8 cellular contexts compared by ENCODE assay signal in the genomic region with DNA sequence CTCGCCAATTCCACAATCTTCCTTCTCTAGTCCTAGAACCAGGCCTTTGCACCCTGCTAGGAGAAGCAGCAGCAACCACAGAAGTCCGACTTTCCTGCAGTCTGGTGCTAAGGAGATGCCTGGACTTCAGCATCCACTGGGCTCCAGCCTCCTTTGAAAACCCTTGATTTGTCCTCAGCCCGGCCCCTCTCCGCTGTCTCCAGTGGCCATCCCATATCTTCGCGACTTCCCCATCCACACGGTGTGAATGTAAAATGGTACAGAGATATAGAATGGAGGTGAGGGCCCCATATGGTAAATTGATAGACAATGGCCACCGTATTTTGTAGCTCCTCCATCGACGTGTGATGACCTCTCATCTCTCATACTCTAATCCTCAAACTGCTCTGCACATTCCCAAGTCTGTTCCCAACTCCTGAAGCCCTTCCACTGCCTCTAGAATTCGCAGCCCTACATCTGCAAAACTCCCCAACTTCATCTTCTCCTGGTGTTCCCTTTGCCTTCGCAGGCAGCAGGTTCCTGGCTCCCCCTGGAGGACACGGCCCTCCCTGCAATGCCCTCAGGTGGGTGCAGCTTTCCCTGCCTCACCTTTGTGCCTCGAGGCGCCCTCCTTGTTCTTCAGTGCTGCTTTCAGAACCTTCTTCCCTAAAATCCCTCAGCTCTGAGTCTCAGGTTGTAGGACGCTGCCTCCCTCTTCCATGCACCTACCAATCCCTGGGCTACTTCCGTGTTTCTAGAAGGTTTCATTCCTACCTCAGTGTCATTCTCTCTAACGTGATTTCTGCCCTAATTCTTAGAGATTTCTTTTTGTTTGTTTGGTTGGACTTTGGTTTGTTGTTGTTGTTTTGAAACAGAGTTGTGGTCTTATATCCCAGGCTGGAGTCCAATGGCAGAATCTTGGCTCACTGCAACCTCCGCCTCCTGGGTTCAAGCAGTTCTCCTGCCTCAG. TPM values are rescaled to one million over a fixed set of nuclear protein-coding genes. Genes with fewer than 3 reads are reported as not detected.
DNase-seq lines count a peak whose midpoint lies in the region; TF ChIP-seq lines count a peak whose summit lies in the region.

No MANE protein-coding gene starts in this region.

- H3K27ac Mint-ChIP-seq in osteocyte (ENCODE audit: unreplicated experiment) = no peak overlapping the region

- H3K4me1 Mint-ChIP-seq in osteocyte (ENCODE audit: unreplicated experiment) = peaks cover 7% of the 10 kb centered on the region

- intact Hi-C loops in esophagus muscularis mucosa (cut with DNase I) = loop anchor here (5.0 to 10.0 kb wide), 2 partner anchors 59 to 187 kb away; partner anchors contain the start of gene AQP5
- intact Hi-C loops in transverse colon (cut with DNase I; ENCODE audit: low total_unique reads) = no loop called here

- peaks cover 15% of the 10 kb centered on the region for H3K27me3 Mint-ChIP-seq in osteocyte (ENCODE audit: unreplicated experiment)

- DNase-seq in NCI-H82 (lab: John Stamatoyannopoulos, UW) (peak; percentile 71), NCI-H82 treated with DMSO at 0.1 percent for 48 hours (lab: John Stamatoyannopoulos, UW; ENCODE audit: unreplicated experiment) (no peak), NCI-H69 (lab: John Stamatoyannopoulos, UW) (peak; percentile 69), activated T-cell treated with anti-CD3 and anti-CD28 coated beads for 24 hours (ENCODE audit: low read depth) (peak; percentile 62), esophagus muscularis mucosa (ENCODE audit: extremely low spot score) (no peak), osteocyte (ENCODE audit: extremely low spot score, unreplicated experiment) (no peak), transverse colon (peak; percentile 75), hippocampal formation (lab: John Stamatoyannopoulos, UW) (no peak)

- peaks cover 0 to 7% (median 0%) of the 10 kb centered on the region in 4 donors for H3K27me3 ChIP-seq in esophagus muscularis mucosa
- no peaks in the 10 kb centered on the region for H3K27me3 ChIP-seq in transverse colon

- TF ChIP-seq EP300 in esophagus muscularis mucosa (IDR thresholded peaks at IDR 0.05) (no peak), transverse colon (IDR thresholded peaks at IDR 0.05; ENCODE audit: low read depth) (no peak)

- H3K9me3 ChIP-seq in esophagus muscularis mucosa (no peaks in the 10 kb centered on the region), transverse colon (no peaks in the 10 kb centered on the region)

- no peak overlapping the region for H3K27ac ChIP-seq in esophagus muscularis mucosa (replicated peaks in 1 of 4)
- no peak overlapping the region for H3K27ac ChIP-seq in transverse colon

- 52% methylated on average over 19 of the region's 19 CpGs for WGBS in esophagus muscularis mucosa
- 52 to 76% methylated on average over 3 to 19 of the region's 19 CpGs for WGBS in transverse colon (ENCODE audit: low coverage in 1 of 2), 2 donors

- no peak overlapping the region for H3K4me3 Mint-ChIP-seq in osteocyte (ENCODE audit: unreplicated experiment)

- no peak for TF ChIP-seq POLR2A in esophagus muscularis mucosa (IDR thresholded peaks at IDR 0.05; ENCODE audit: low read depth)
- no peak for TF ChIP-seq POLR2A in transverse colon (IDR thresholded peaks at IDR 0.05)

- no peaks in the 10 kb centered on the region for H3K36me3 Mint-ChIP-seq in osteocyte (ENCODE audit: unreplicated experiment)

- no peak overlapping the region for H3K4me3 ChIP-seq in esophagus muscularis mucosa
- H3K4me3 ChIP-seq in transverse colon = no peak overlapping the region

- in situ Hi-C loops in transverse colon (cut with MboI; ENCODE audit: low pct_ligation_motif_present in 1 of 4, low pct_unique_long_range_greater_than_20kb in 1 of 4, low sequenced_read_pairs in 3 of 4) = loop anchor here in 2 of 4 donors (5.0 to 10.0 kb wide), 2 partner anchors 54 to 57 kb away; no protein-coding TSS in a partner anchor

- no peaks in the 10 kb centered on the region for H3K9me3 Mint-ChIP-seq in osteocyte (ENCODE audit: unreplicated experiment)

- H3K4me1 ChIP-seq in esophagus muscularis mucosa = peaks cover 0 to 16% (median 6%) of the 10 kb centered on the region in 4 donors
- peaks cover 0 to 5% (median 0%) of the 10 kb centered on the region in 4 donors for H3K4me1 ChIP-seq in transverse colon

- no peaks in the 10 kb centered on the region for H3K36me3 ChIP-seq in esophagus muscularis mucosa
- H3K36me3 ChIP-seq in transverse colon = no peaks in the 10 kb centered on the region

- TF ChIP-seq CTCF in esophagus muscularis mucosa (IDR thresholded peaks at IDR 0.05) = peak; percentile 59 to 81 (median 61)
- TF ChIP-seq CTCF in osteocyte (IDR thresholded peaks at IDR 0.05) = peak; percentile 71
- TF ChIP-seq CTCF in transverse colon (IDR thresholded peaks at IDR 0.05) = peak; percentile 64 to 80 (median 71)

RNA-seq across cellular contexts. Expression of gene TMBIM6, which starts 36.7 kb away (rescaled TPM):
- total RNA-seq in esophagus muscularis mucosa (100 to 1,000 TPM; 228 to 395 (median 322) TPM), osteocyte (385 TPM in 2 replicates), transverse colon (100 to 1,000 TPM; 234 to 709 (median 558) TPM)

RNA-seq across cellular contexts. Expression of gene NCKAP5L, which starts 50.1 kb away (rescaled TPM):
- total RNA-seq in esophagus muscularis mucosa = 10 to 100 TPM; 15.0 to 30.5 (median 23.0) TPM
- 39.1 and 42.4 TPM in 2 replicates for total RNA-seq in osteocyte
- 1 to 10 TPM; 3.4 to 5.1 (median 4.2) TPM for total RNA-seq in transverse colon

Comparison
In these comparisons a context has a peak if more than half of its experiments do, and no peak if none do; other contexts are left out.
1. DNase-seq: peak in NCI-H82 (single experiment), NCI-H69 (single experiment), activated T-cell treated with anti-CD3 and anti-CD28 coated beads for 24 hours (single experiment) and transverse colon (single experiment); none in NCI-H82 treated with DMSO at 0.1 percent for 48 hours (single experiment), esophagus muscularis mucosa (single experiment), osteocyte (single experiment) and hippocampal formation (0 of 2).
2. Peak in every context shown above with its lines, with median percentiles within 50 percentile points of each other: CTCF ChIP-seq.